In the genomic region with DNA sequence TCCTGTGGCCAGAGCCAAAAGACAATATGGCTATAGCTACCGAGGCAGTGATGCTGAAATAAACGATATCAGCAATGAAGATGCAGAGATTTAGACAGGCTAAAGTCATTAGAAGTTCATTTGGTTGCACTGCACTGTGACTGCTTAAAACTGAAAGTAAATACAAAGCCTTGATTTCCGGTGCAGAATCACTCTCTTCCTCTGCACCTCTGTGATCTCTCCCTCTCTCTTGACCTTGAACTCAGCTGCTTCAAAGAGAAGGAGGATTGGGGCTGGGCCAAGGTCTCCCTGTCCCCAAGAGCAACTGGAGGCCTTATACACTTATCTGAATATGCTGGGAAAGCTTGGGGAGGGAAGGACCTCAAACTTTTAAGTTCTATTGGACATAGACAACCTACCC, we compare ENCODE assay signal across 11 cellular contexts. TPM values are rescaled to one million over a fixed set of nuclear protein-coding genes. Genes with fewer than 3 reads are reported as not detected.
DNase-seq lines count a peak whose midpoint lies in the region; ATAC-seq and TF ChIP-seq lines count a peak whose summit lies in the region.
"Had no signal": no experiment of that assay in that cellular context is flagged by ENCODE, and none has a peak within 500 bp of the region (broad histone marks: within the 10 kb centered on the region; RNA-seq: fewer than 3 reads in every experiment).

No MANE protein-coding gene starts in this region.

- no TSS peak for BruUV-seq in A673 (replicated peaks; lab: Mats Ljungman, UMichigan)

- H2AFZ ChIP-seq in Loucy (ENCODE audit: low read length) (peak overlapping the region; percentile 25; the same call in 1 of the 2 replicates), fibroblast of lung (ENCODE audit: low read length) (peak overlapping the region; percentile 64)

- POLR2A ChIA-PET in A673 (lab: Charles Lee; ENCODE audit: low non-redundant PET): no interaction called here

- intact Hi-C loops in A673 (cut with micrococcal nuclease; ENCODE audit: unreplicated experiment): no loop called here

- no peaks in the 10 kb centered on the region for H3K27me3 ChIP-seq in DOHH2 (ENCODE audit: control insufficient read depth, low read length)
- no peaks in the 10 kb centered on the region for H3K27me3 ChIP-seq in Loucy (ENCODE audit: insufficient read depth, low read length, poor library complexity, severe bottlenecking)
- no peaks in the 10 kb centered on the region for H3K27me3 ChIP-seq in fibroblast of lung (ENCODE audit: control insufficient read depth, insufficient read depth, low read length)
- H3K27me3 ChIP-seq in A673 (replicated peaks; ENCODE audit: insufficient read depth, low read depth, low read length, poor library complexity): peaks cover 5% of the 10 kb centered on the region

- TF ChIP-seq CTCF in DOHH2 (IDR thresholded peaks at IDR 0.05; ENCODE audit: low read depth, low read length, poor library complexity, severe bottlenecking) (no peak), Loucy (conservative IDR thresholded peaks at IDR 0.05; ENCODE audit: low read length) (no peak), fibroblast of lung (conservative IDR thresholded peaks at IDR 0.05 in 1 of 2, IDR thresholded peaks at IDR 0.05 in 1 of 2; ENCODE audit: low read depth in 1 of 2, low read length in 2 of 2) (no peak), A673 (conservative IDR thresholded peaks at IDR 0.05; ENCODE audit: low read depth, low read length) (no peak)

- no peaks in the 10 kb centered on the region for H4K20me1 ChIP-seq in DOHH2 (ENCODE audit: control insufficient read depth, insufficient read depth, low read depth, low read length)
- H4K20me1 ChIP-seq in Loucy (ENCODE audit: insufficient read depth, low read length, poor library complexity, severe bottlenecking): no peaks in the 10 kb centered on the region
- H4K20me1 ChIP-seq in fibroblast of lung (ENCODE audit: control insufficient read depth, extremely low read depth, insufficient read depth, low read length): no peaks in the 10 kb centered on the region

- H3K4me1 ChIP-seq in DOHH2 (ENCODE audit: control insufficient read depth, low read length) (peaks cover 28% of the 10 kb centered on the region), Loucy (ENCODE audit: insufficient read depth, low read length, poor library complexity, severe bottlenecking) (no peaks in the 10 kb centered on the region), fibroblast of lung (ENCODE audit: control insufficient read depth, extremely low read depth, insufficient read depth, low read length) (no peaks in the 10 kb centered on the region), A673 (ENCODE audit: insufficient read depth, low read length, poor library complexity, severe bottlenecking) (peaks cover 10% of the 10 kb centered on the region)

- H3K4me2 ChIP-seq in DOHH2 (ENCODE audit: low read length) (peak overlapping the region; percentile 57), Loucy (ENCODE audit: low read depth, low read length, poor library complexity, severe bottlenecking) (peak overlapping the region; percentile 6), fibroblast of lung (ENCODE audit: extremely low read depth, insufficient read depth, low read length) (peak overlapping the region; percentile 20)

- H3K4me3 ChIP-seq in DOHH2 (ENCODE audit: low read length) (peak overlapping the region; percentile 53), Loucy (ENCODE audit: low read length, poor library complexity, severe bottlenecking) (no peak overlapping the region), fibroblast of lung (replicated peaks in 1 of 4; ENCODE audit: control extremely low read depth in 1 of 4, insufficient read depth in 1 of 4, low read depth in 3 of 4, low read length in 4 of 4) (no peak overlapping the region), A673 (ENCODE audit: low read depth, low read length, poor library complexity, severe bottlenecking) (no peak overlapping the region)

- peak; percentile 69 for ATAC-seq in GM19397 (IDR thresholded peaks at IDR 0.05; ENCODE audit: unreplicated experiment)

- DNase-seq in fibroblast of lung (ENCODE audit: low read depth in 2 of 2): no peak
- no peak for DNase-seq in AG08396 (ENCODE audit: low spot score)
- DNase-seq in A673 (ENCODE audit: low spot score): no peak
- DNase-seq in activated gamma-delta T cell treated with Interleukin-2 at 50 U/mL for 16 hours: no peak
- no peak for DNase-seq in nucleus accumbens (lab: John Stamatoyannopoulos, UW)

- H3K9me3 ChIP-seq in DOHH2 (ENCODE audit: control insufficient read depth, insufficient read depth, low read length) (0 out of 2 replicates have a peak, but pooled peaks cover 3% of the 10 kb centered on the region), Loucy (ENCODE audit: insufficient read depth, low read depth, low read length) (no peaks in the 10 kb centered on the region), fibroblast of lung (ENCODE audit: control insufficient read depth, insufficient read depth, low read depth, low read length) (no peaks in the 10 kb centered on the region), A673 (ENCODE audit: low read depth, low read length, poor library complexity, severe bottlenecking) (no peaks in the 10 kb centered on the region)

- H3K9me2 ChIP-seq in DOHH2 (replicated peaks; ENCODE audit: control insufficient read depth, low read length) (no peaks in the 10 kb centered on the region), Loucy (replicated peaks; ENCODE audit: low read depth, low read length) (no peaks in the 10 kb centered on the region; the same call in 1 of the 2 replicates)

- CTCF ChIA-PET in A673 (lab: Charles Lee): no interaction called here

- H3K27ac ChIP-seq in DOHH2 (ENCODE audit: low read depth, low read length): peak overlapping the region; percentile 20; the same call in 1 of the 2 replicates
- H3K27ac ChIP-seq in fibroblast of lung (ENCODE audit: insufficient read depth, low read length): no peak overlapping the region
- no peak overlapping the region for H3K27ac ChIP-seq in A673 (ENCODE audit: low read depth, low read length, poor library complexity, severe bottlenecking)

- H3K9ac ChIP-seq in Loucy (ENCODE audit: low read depth, low read length, poor library complexity, severe bottlenecking) (no peak overlapping the region), fibroblast of lung (ENCODE audit: insufficient read depth, low read length) (no peak overlapping the region)

- H3K36me3 ChIP-seq in DOHH2 (ENCODE audit: control insufficient read depth, low read length) (no peaks in the 10 kb centered on the region), Loucy (ENCODE audit: insufficient read depth, low read length) (no peaks in the 10 kb centered on the region), fibroblast of lung (ENCODE audit: control insufficient read depth, insufficient read depth, low read length) (no peaks in the 10 kb centered on the region), A673 (ENCODE audit: insufficient read depth, low read length, poor library complexity, severe bottlenecking) (no peaks in the 10 kb centered on the region)

- no peaks in the 10 kb centered on the region for H3F3A ChIP-seq in DOHH2 (ENCODE audit: control insufficient read depth, insufficient read depth)
- no peaks in the 10 kb centered on the region for H3F3A ChIP-seq in Loucy (ENCODE audit: low read depth)

- H3K79me2 ChIP-seq in DOHH2 (ENCODE audit: control insufficient read depth, low read length): no peaks in the 10 kb centered on the region
- H3K79me2 ChIP-seq in Loucy (ENCODE audit: insufficient read depth, low read length): no peaks in the 10 kb centered on the region
- H3K79me2 ChIP-seq in fibroblast of lung (ENCODE audit: control insufficient read depth, insufficient read depth, low read length): no peaks in the 10 kb centered on the region

RNA-seq across cellular contexts. Expression of gene SPACA1, which starts 34.6 kb away (rescaled TPM):
- total RNA-seq in fibroblast of lung: not detected in 2 replicates
- polyA plus RNA-seq in fibroblast of lung: not detected in 2 replicates
- not detected in 2 replicates for polyA plus RNA-seq in fibroblast of lung (2012)
- not detected in 2 replicates for polyA minus RNA-seq in fibroblast of lung (ENCODE audit: low replicate concordance)
- not detected in 2 replicates for total RNA-seq in A673 (2021)
- total RNA-seq: bronchial epithelial cell, mesothelial cell of epicardium, temporal lobe had no signal

Comparison
In these comparisons a context has a peak if more than half of its experiments do, and no peak if none do; other contexts are left out.
1. H3K4me2 ChIP-seq: peak in every context shown above with its lines; median percentile 57 in DOHH2; 20 in fibroblast of lung; 6 in Loucy.